18 cellular contexts compared by ENCODE assay signal in the genomic region with DNA sequence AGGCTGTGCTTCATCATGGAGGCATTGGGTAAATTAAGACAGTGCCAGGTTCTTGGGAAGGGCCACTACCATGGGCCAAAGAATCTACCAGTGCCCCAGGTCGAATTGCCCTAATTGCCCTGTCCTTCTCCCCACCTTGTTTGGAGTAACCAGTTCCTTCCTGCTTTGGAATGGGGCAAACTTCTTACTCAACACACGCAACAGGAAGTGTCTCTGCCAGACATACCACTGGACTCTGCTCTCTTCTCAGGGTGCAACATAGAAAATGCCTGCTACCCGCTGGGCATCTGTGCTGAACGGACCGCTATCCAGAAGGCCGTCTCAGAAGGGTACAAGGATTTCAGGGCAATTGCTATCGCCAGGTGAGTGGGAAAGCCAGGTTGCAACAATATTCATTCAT. TPM values are rescaled to one million over a fixed set of nuclear protein-coding genes. Genes with fewer than 3 reads are reported as not detected.
DNase-seq lines count a peak whose midpoint lies in the region; ATAC-seq, FAIRE-seq and TF ChIP-seq lines count a peak whose summit lies in the region.
"Had no signal": no experiment of that assay in that cellular context is flagged by ENCODE, and none has a peak within 500 bp of the region (broad histone marks: within the 10 kb centered on the region; RNA-seq: fewer than 3 reads in every experiment).

No MANE protein-coding gene starts in this region.

- no peak overlapping the region for H3K27ac ChIP-seq in naive thymus-derived CD4-positive, alpha-beta T cell (ENCODE audit: low read depth, low read length)
- H3K27ac ChIP-seq in sigmoid colon (no peak overlapping the region), smooth muscle cell (ENCODE audit: low read depth) (no peak overlapping the region)

- no peaks in the 10 kb centered on the region for H3K4me1 ChIP-seq in naive thymus-derived CD4-positive, alpha-beta T cell (ENCODE audit: control insufficient read depth in 2 of 2, insufficient read depth in 2 of 2, low read length in 2 of 2)
- H3K4me1 ChIP-seq in sigmoid colon (no peaks in the 10 kb centered on the region), smooth muscle cell (ENCODE audit: low read depth) (no peaks in the 10 kb centered on the region)

- 53 to 73% methylated on average over 7 of the region's 7 CpGs for WGBS in sigmoid colon, 2 donors
- 97% methylated on average over 7 of the region's 7 CpGs for WGBS in smooth muscle cell (ENCODE audit: low lambda C conversion rate)

- intact Hi-C loops in naive thymus-derived CD4-positive, alpha-beta T cell (cut with micrococcal nuclease), result no loop called here
- intact Hi-C loops in sigmoid colon (cut with DNase I), result no loop called here

- ATAC-seq in naive thymus-derived CD4-positive, alpha-beta T cell, result peak; percentile 60
- no peak for ATAC-seq in GM21825 (IDR thresholded peaks at IDR 0.05; ENCODE audit: unreplicated experiment)
- ATAC-seq: right cardiac atrium, T-helper 17 cell had no signal

- CTCF ChIA-PET in naive thymus-derived CD4-positive, alpha-beta T cell (lab: Charles Lee), result no interaction called here

- H3K9me3 Mint-ChIP-seq in naive thymus-derived CD4-positive, alpha-beta T cell, result peaks cover 0 to 3% (median 0%) of the 10 kb centered on the region in 11 donors
- H3K9me3 Mint-ChIP-seq in activated T-cell treated with anti-CD3 and anti-CD28 coated beads, Interleukin-2, amount 50 U/mL, for 24 hours, result no peaks in the 10 kb centered on the region

- H3K27me3 ChIP-seq in bronchial epithelial cell (ENCODE audit: control insufficient read depth, insufficient read depth, low read length) (no peaks in the 10 kb centered on the region), sigmoid colon (no peaks in the 10 kb centered on the region), smooth muscle cell (ENCODE audit: low read depth) (no peaks in the 10 kb centered on the region)
- no peaks in the 10 kb centered on the region for H3K27me3 ChIP-seq in naive thymus-derived CD4-positive, alpha-beta T cell (ENCODE audit: control insufficient read depth in 2 of 2, insufficient read depth in 2 of 2, low read length in 2 of 2)
- H3K27me3 ChIP-seq: Peyer's patch had no signal

- TF ChIP-seq EP300 in sigmoid colon (IDR thresholded peaks at IDR 0.05), result no peak

- TF ChIP-seq POLR2A in NB4 (IDR thresholded peaks at IDR 0.05; ENCODE audit: extremely low read depth, insufficient read length) (no peak), sigmoid colon (IDR thresholded peaks at IDR 0.05) (no peak)

- no peaks in the 10 kb centered on the region for H3K9me3 ChIP-seq in naive thymus-derived CD4-positive, alpha-beta T cell (ENCODE audit: control insufficient read depth in 2 of 3, low read length in 3 of 3)
- H3K9me3 ChIP-seq in sigmoid colon, result no peaks in the 10 kb centered on the region
- no peaks in the 10 kb centered on the region for H3K9me3 ChIP-seq in smooth muscle cell (replicated peaks; ENCODE audit: low read depth)
- H3K9me3 ChIP-seq: Peyer's patch had no signal

- peaks cover 0 to 15% (median 4%) of the 10 kb centered on the region in 5 donors for H3K27me3 Mint-ChIP-seq in naive thymus-derived CD4-positive, alpha-beta T cell
- no peaks in the 10 kb centered on the region for H3K27me3 Mint-ChIP-seq in activated T-cell treated with anti-CD3 and anti-CD28 coated beads, Interleukin-2, amount 50 U/mL, for 24 hours

- H3K36me3 ChIP-seq in bronchial epithelial cell (ENCODE audit: control insufficient read depth, insufficient read depth, low read length), result no peaks in the 10 kb centered on the region
- H3K36me3 ChIP-seq in naive thymus-derived CD4-positive, alpha-beta T cell (ENCODE audit: control insufficient read depth in 2 of 3, insufficient read depth in 3 of 3, low read length in 3 of 3), result no peaks in the 10 kb centered on the region
- H3K36me3 ChIP-seq in sigmoid colon, result no peaks in the 10 kb centered on the region
- H3K36me3 ChIP-seq in smooth muscle cell (ENCODE audit: low read depth), result no peaks in the 10 kb centered on the region
- H3K36me3 ChIP-seq: Peyer's patch had no signal

- FAIRE-seq in bronchial epithelial cell (lab: Jason Lieb, UNC), result peak; percentile 13

- H3K4me1 Mint-ChIP-seq in naive thymus-derived CD4-positive, alpha-beta T cell, result no peaks in the 10 kb centered on the region
- H3K4me1 Mint-ChIP-seq in activated T-cell treated with anti-CD3 and anti-CD28 coated beads, Interleukin-2, amount 50 U/mL, for 24 hours (ENCODE audit: low read depth), result no peaks in the 10 kb centered on the region
- H3K4me1 Mint-ChIP-seq: T-helper 17 cell had no signal

- no peak overlapping the region for H3K4me3 Mint-ChIP-seq in naive thymus-derived CD4-positive, alpha-beta T cell
- H3K4me3 Mint-ChIP-seq in activated T-cell treated with anti-CD3 and anti-CD28 coated beads, Interleukin-2, amount 50 U/mL, for 24 hours, result no peak overlapping the region
- H3K4me3 Mint-ChIP-seq: activated naive CD8-positive, alpha-beta T cell; neural crest cell; T-helper 17 cell had no signal

- no peak overlapping the region for H3K4me2 ChIP-seq in smooth muscle cell

- peak; percentile 65 for DNase-seq in EH (ENCODE audit: low read depth)
- peak; percentile 52 for DNase-seq in NB4 (ENCODE audit: low read depth)
- peak; percentile 45 for DNase-seq in bronchial epithelial cell (ENCODE audit: low read depth)
- DNase-seq in naive thymus-derived CD4-positive, alpha-beta T cell, result no peak
- no peak for DNase-seq in activated T-cell treated with anti-CD3 and anti-CD28 coated beads, Interleukin-2, amount 50 U/mL, for 24 hours
- no peak for DNase-seq in sigmoid colon
- no peak for DNase-seq in smooth muscle cell (lab: John Stamatoyannopoulos, UW; ENCODE audit: unreplicated experiment)
- DNase-seq: effector CD8-positive, alpha-beta T cell; NCI-H1417; NCI-H524; right cardiac atrium; stimulated activated CD4-positive, alpha-beta T cell treated with anti-CD3 and anti-CD28 coated beads, Interleukin-4, amount 100 ng/mL, for 4 hours; T-helper 17 cell had no signal

- H3K36me3 Mint-ChIP-seq in naive thymus-derived CD4-positive, alpha-beta T cell, result no peaks in the 10 kb centered on the region
- no peaks in the 10 kb centered on the region for H3K36me3 Mint-ChIP-seq in activated T-cell treated with anti-CD3 and anti-CD28 coated beads, Interleukin-2, amount 50 U/mL, for 24 hours (ENCODE audit: low read depth)

- no peaks in the 10 kb centered on the region for H3F3A ChIP-seq in smooth muscle cell (ENCODE audit: low read depth)

- no peak overlapping the region for H3K27ac Mint-ChIP-seq in naive thymus-derived CD4-positive, alpha-beta T cell
- H3K27ac Mint-ChIP-seq in activated T-cell treated with anti-CD3 and anti-CD28 coated beads, Interleukin-2, amount 50 U/mL, for 24 hours, result no peak overlapping the region
- H3K27ac Mint-ChIP-seq: activated naive CD8-positive, alpha-beta T cell; T-helper 17 cell had no signal

- H3K4me3 ChIP-seq in NB4 (ENCODE audit: low read depth, low read length) (no peak overlapping the region), bronchial epithelial cell (ENCODE audit: low read depth, low read length) (no peak overlapping the region), sigmoid colon (no peak overlapping the region), smooth muscle cell (no peak overlapping the region)
- H3K4me3 ChIP-seq in naive thymus-derived CD4-positive, alpha-beta T cell (ENCODE audit: low read length), result no peak overlapping the region
- H3K4me3 ChIP-seq: Peyer's patch had no signal

- H4K20me1 ChIP-seq in smooth muscle cell (ENCODE audit: low read depth), result no peaks in the 10 kb centered on the region

- H3K9ac ChIP-seq in smooth muscle cell (ENCODE audit: low read depth), result no peak overlapping the region

- no peak for TF ChIP-seq CTCF in NB4 (IDR thresholded peaks at IDR 0.05; ENCODE audit: low read depth, low read length)
- no peak for TF ChIP-seq CTCF in bronchial epithelial cell (IDR thresholded peaks at IDR 0.05; ENCODE audit: insufficient read depth, low read length, severe bottlenecking)
- no peak for TF ChIP-seq CTCF in sigmoid colon (IDR thresholded peaks at IDR 0.05)
- TF ChIP-seq CTCF in smooth muscle cell (IDR thresholded peaks at IDR 0.05; ENCODE audit: borderline replicate concordance, insufficient read depth, poor library complexity, severe bottlenecking), result no peak

- POLR2A ChIA-PET in naive thymus-derived CD4-positive, alpha-beta T cell (lab: Charles Lee), result no interaction called here

- H2AFZ ChIP-seq in smooth muscle cell (ENCODE audit: low read depth), result no peak overlapping the region

- no peaks in the 10 kb centered on the region for H3K79me2 ChIP-seq in smooth muscle cell (ENCODE audit: low read depth)

RNA-seq across cellular contexts. Expression of a gene that starts 15.8 kb away (rescaled TPM):
- total RNA-seq in bronchial epithelial cell (0.79 and 1.4 TPM in 2 replicates), sigmoid colon (1 to 10 TPM; 1.3 to 4.3 (median 2.5) TPM), smooth muscle cell (0.58 TPM in 1 of 2 replicates, not detected in the other)
- total RNA-seq in naive thymus-derived CD4-positive, alpha-beta T cell, result 10 to 100 TPM in 1 of 5 experiments, 1 to 10 TPM in 1, not detected in 3; 2.4 to 13.6 TPM
- not detected for polyA plus RNA-seq in naive thymus-derived CD4-positive, alpha-beta T cell
- polyA plus RNA-seq in sigmoid colon (100 to 1,000 TPM in 1 of 3 donors, 10 to 100 TPM in 2; 61.6 to 272 (median 82.9) TPM), smooth muscle cell (0.78 and 2.7 TPM in 2 replicates)
- total RNA-seq: neural crest cell had no signal

RNA-seq across cellular contexts. Expression of a gene that starts 28.6 kb away (rescaled TPM):
- total RNA-seq in bronchial epithelial cell (61.1 and 73.0 TPM in 2 replicates), sigmoid colon (100 to 1,000 TPM; 137 to 179 (median 161) TPM), smooth muscle cell (23.6 and 28.8 TPM in 2 replicates)
- 10 to 100 TPM in 4 of 5 experiments, 1 to 10 TPM in 1; 4.3 to 19.7 (median 13.1) TPM for total RNA-seq in naive thymus-derived CD4-positive, alpha-beta T cell
- polyA plus RNA-seq in naive thymus-derived CD4-positive, alpha-beta T cell, result 10 to 100 TPM; 17.0 to 30.8 TPM
- polyA plus RNA-seq in sigmoid colon (100 to 1,000 TPM in 2 of 3 donors, 10 to 100 TPM in 1; 60.1 to 149 (median 144) TPM), smooth muscle cell (57.7 and 63.3 TPM in 2 replicates)

RNA-seq across cellular contexts. Expression of a gene that starts 52.3 kb away (rescaled TPM):
- not detected in 2 replicates for total RNA-seq in bronchial epithelial cell
- total RNA-seq in naive thymus-derived CD4-positive, alpha-beta T cell, result not detected
- not detected for polyA plus RNA-seq in naive thymus-derived CD4-positive, alpha-beta T cell
- 1 to 10 TPM in 3 of 4 donors, under 1 TPM in 1; 0.81 to 1.7 (median 1.5) TPM for total RNA-seq in sigmoid colon
- polyA plus RNA-seq in sigmoid colon, result under 1 TPM in 2 of 3 donors, not detected in 1; 0.23 to 0.29 TPM
- 0.90 and 1.2 TPM in 2 replicates for total RNA-seq in smooth muscle cell
- 2.7 and 3.4 TPM in 2 replicates for polyA plus RNA-seq in smooth muscle cell
- total RNA-seq: lung microvascular endothelial cell, Peyer's patch, T-helper 17 cell had no signal

RNA-seq across cellular contexts. Expression of a gene that starts 56.5 kb away (rescaled TPM):
- total RNA-seq in bronchial epithelial cell (288 and 346 TPM in 2 replicates), sigmoid colon (10 to 100 TPM; 87.8 to 98.9 (median 91.1) TPM), smooth muscle cell (267 and 312 TPM in 2 replicates)
- total RNA-seq in naive thymus-derived CD4-positive, alpha-beta T cell, result 100 to 1,000 TPM in 4 of 5 experiments, 10 to 100 TPM in 1; 96.9 to 173 (median 109) TPM
- polyA plus RNA-seq in naive thymus-derived CD4-positive, alpha-beta T cell, result 100 to 1,000 TPM; 194 to 223 TPM
- polyA plus RNA-seq in sigmoid colon (100 to 1,000 TPM in 1 of 3 donors, 10 to 100 TPM in 2; 61.3 to 243 (median 77.0) TPM), smooth muscle cell (353 and 439 TPM in 2 replicates)

Comparison
In these comparisons a context has a peak if more than half of its experiments do, and no peak if none do; other contexts are left out.
1. DNase-seq: peak in EH (single experiment), NB4 (single experiment) and bronchial epithelial cell (single experiment); none in naive thymus-derived CD4-positive, alpha-beta T cell (0 of 9), activated T-cell treated with anti-CD3 and anti-CD28 coated beads, Interleukin-2, amount 50 U/mL, for 24 hours (single experiment), sigmoid colon (single experiment) and smooth muscle cell (single experiment).